ENCODE assay signal across 23 cellular contexts in genomic region chr4:7023486-7023885, GRCh38.
"Had no signal": no experiment of that assay in that cellular context is flagged by ENCODE, and none has a peak within 500 bp of the region (broad histone marks: within the 10 kb centered on the region; RNA-seq: fewer than 3 reads in every experiment).

No MANE protein-coding gene starts in this region.

- H3K4me1 ChIP-seq: heart right ventricle, prostate gland, tibial artery had no signal

- H3K27me3 ChIP-seq: heart right ventricle, tibial artery had no signal

- H3K27me3 Mint-ChIP-seq: activated naive CD8-positive, alpha-beta T cell treated with anti-CD3 and anti-CD28 coated beads for 36 hours; activated T-cell treated with anti-CD3 and anti-CD28 coated beads, Interleukin-2, amount 50 U/mL, for 24 hours; activated T-helper 17 cell treated with anti-CD3 and anti-CD28 coated beads, Interleukin-2, amount 50 U/mL, for 72 hours; naive B cell; stimulated activated naive CD8-positive, alpha-beta T cell treated with anti-CD3 and anti-CD28 coated beads, Interleukin-15, Interleukin-2, amounts not matched to agents 100 ng/mL and 50 ng/mL, for 24 hours had no signal

- FAIRE-seq: bronchial epithelial cell, endometrium had no signal

- H3K9me3 Mint-ChIP-seq: activated naive CD8-positive, alpha-beta T cell treated with anti-CD3 and anti-CD28 coated beads for 36 hours; activated T-cell treated with anti-CD3 and anti-CD28 coated beads, Interleukin-2, amount 50 U/mL, for 24 hours; activated T-helper 17 cell treated with anti-CD3 and anti-CD28 coated beads, Interleukin-2, amount 50 U/mL, for 72 hours; naive B cell; neural crest cell; stimulated activated naive CD8-positive, alpha-beta T cell treated with anti-CD3 and anti-CD28 coated beads, Interleukin-15, Interleukin-2, amounts not matched to agents 100 ng/mL and 50 ng/mL, for 24 hours had no signal

- ATAC-seq: activated CD4-positive, CD25-positive, alpha-beta regulatory T cell treated with anti-CD3 and anti-CD28 coated beads, Interleukin-2, amount 50 U/mL, for 24 hours; activated T-helper 17 cell treated with anti-CD3 and anti-CD28 coated beads, Interleukin-2, amount 50 U/mL, for 72 hours; left colon had no signal

- H3K27ac ChIP-seq: heart right ventricle, prostate gland, tibial artery had no signal

- H3K4me3 ChIP-seq: heart right ventricle, prostate gland, tibial artery had no signal

- DNase-seq: activated CD8-positive, alpha-beta memory T cell treated with anti-CD3 and anti-CD28 coated beads for 24 hours; activated CD8-positive, alpha-beta memory T cell treated with anti-CD3 and anti-CD28 coated beads, Interleukin-2, amount 50 U/mL, for 4 hours; activated naive CD8-positive, alpha-beta T cell treated with anti-CD3 and anti-CD28 coated beads for 36 hours; activated T-cell treated with anti-CD3 and anti-CD28 coated beads, Interleukin-2, amount 50 U/mL, for 24 hours; cortex of kidney; erythroblast; foreskin fibroblast; heart right ventricle; islet precursor cell; left colon; mesendoderm; naive B cell; stimulated activated CD4-positive, alpha-beta T cell treated with anti-CD3 and anti-CD28 coated beads, Interleukin-12 subunit alpha, Interleukin-12 subunit beta, amount 100 ng/mL, for 4 hours; substantia nigra; T-helper 2 cell; tibial artery had no signal

- H3K9me3 ChIP-seq: heart right ventricle, prostate gland, tibial artery had no signal

- H3K4me3 Mint-ChIP-seq: activated naive CD8-positive, alpha-beta T cell treated with anti-CD3 and anti-CD28 coated beads for 36 hours; activated T-cell treated with anti-CD3 and anti-CD28 coated beads, Interleukin-2, amount 50 U/mL, for 24 hours; activated T-helper 17 cell treated with anti-CD3 and anti-CD28 coated beads, Interleukin-2, amount 50 U/mL, for 72 hours; naive B cell; neural crest cell; stimulated activated naive CD8-positive, alpha-beta T cell treated with anti-CD3 and anti-CD28 coated beads, Interleukin-15, Interleukin-2, amounts not matched to agents 100 ng/mL and 50 ng/mL, for 24 hours had no signal

- H3K27ac Mint-ChIP-seq: activated naive CD8-positive, alpha-beta T cell treated with anti-CD3 and anti-CD28 coated beads for 36 hours; activated T-cell treated with anti-CD3 and anti-CD28 coated beads, Interleukin-2, amount 50 U/mL, for 24 hours; activated T-helper 17 cell treated with anti-CD3 and anti-CD28 coated beads, Interleukin-2, amount 50 U/mL, for 72 hours; stimulated activated naive CD8-positive, alpha-beta T cell treated with anti-CD3 and anti-CD28 coated beads, Interleukin-15, Interleukin-2, amounts not matched to agents 100 ng/mL and 50 ng/mL, for 24 hours had no signal

- H3K4me1 Mint-ChIP-seq: activated naive CD8-positive, alpha-beta T cell treated with anti-CD3 and anti-CD28 coated beads for 36 hours had no signal
